ENCODE assay signal across 1 cellular context in genomic region chr22:23400286-23400981, GRCh38.
TF ChIP-seq lines count a peak whose summit lies in the region.

No MANE protein-coding gene starts in this region.

TF ChIP-seq in WTC11, 78 proteins besides CTCF, POLR2A, EP300 and RAD21 (continued from another document):
- TF ChIP-seq GTF2I (CRISPR knock-in tag; conservative IDR thresholded peaks at IDR 0.05) (no peak), NFATC4 (CRISPR knock-in tag; IDR thresholded peaks at IDR 0.05) (no peak), FOXP4 (CRISPR knock-in tag; IDR thresholded peaks at IDR 0.05) (no peak)
